8 cellular contexts compared by ENCODE assay signal in the genomic region with DNA sequence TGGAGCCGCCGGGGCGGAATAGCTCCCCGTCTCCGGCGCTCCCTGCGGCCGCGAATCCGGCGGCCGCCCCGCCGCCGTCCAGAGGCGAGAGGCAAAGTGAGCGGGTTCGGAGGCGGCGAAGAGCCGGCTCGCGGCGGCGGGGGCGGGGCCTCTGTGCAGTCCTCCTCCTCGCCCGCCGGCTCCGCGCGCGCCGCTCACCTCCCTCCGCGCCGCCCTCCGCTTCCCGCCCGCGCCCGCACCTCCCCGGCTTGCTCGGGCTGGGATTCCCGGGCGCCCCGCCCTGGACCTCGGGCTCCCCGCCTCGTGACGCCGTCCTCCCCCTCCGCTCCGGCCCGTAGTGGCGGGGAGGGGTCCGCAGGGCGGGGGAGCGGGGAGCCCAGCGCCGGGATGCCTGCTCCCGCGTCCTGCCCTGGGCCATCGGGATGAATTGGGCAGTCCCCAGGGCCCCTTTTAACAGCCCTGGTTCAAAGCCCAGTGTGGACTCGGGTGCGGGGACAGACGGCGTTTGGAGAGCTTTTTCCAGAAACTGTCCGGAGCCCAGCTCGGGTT. TPM values are rescaled to one million over a fixed set of nuclear protein-coding genes. Genes with fewer than 3 reads are reported as not detected.
DNase-seq lines count a peak whose midpoint lies in the region; ATAC-seq, FAIRE-seq and TF ChIP-seq lines count a peak whose summit lies in the region.

Gene KCNG3 (minus strand): TSS at position 98 of the 549 bp plus-strand sequence. CDS start 481 bp downstream, outside the sequence.

- DNase-seq in AG08396 (ENCODE audit: low spot score), result peak; percentile 73
- DNase-seq in GM19240 (ENCODE audit: insufficient read length, low spot score), result peak; percentile 56
- peak; percentile 70 for DNase-seq in HTR-8/SVneo (ENCODE audit: insufficient read length, low spot score)
- DNase-seq in Panc1 (ENCODE audit: low read depth, low spot score), result no peak
- peak; percentile 61 for DNase-seq in activated T-helper 9 cell treated with anti-CD3 and anti-CD28 coated beads, Interleukin-2, amount 50 U/mL, for 16 hours (ENCODE audit: low read depth)
- peak; percentile 5 for DNase-seq in foreskin melanocyte
- peak; percentile 79 to 86 (median 84) for DNase-seq in ovary
- DNase-seq in urothelium cell line (ENCODE audit: low spot score), result peak; percentile 84

- H3K27me3 ChIP-seq in Panc1 (ENCODE audit: control insufficient read depth, insufficient read depth, low read length), result no peaks in the 10 kb centered on the region
- no peaks in the 10 kb centered on the region for H3K27me3 ChIP-seq in ovary

- ATAC-seq in Panc1, result peak; percentile 93

- peak; percentile 9 for FAIRE-seq in HTR-8/SVneo (lab: Jason Lieb, UNC)
- peak; percentile 71 for FAIRE-seq in urothelium cell line (lab: Jason Lieb, UNC)

- TF ChIP-seq EP300 in ovary (IDR thresholded peaks at IDR 0.05), result no peak

- in situ Hi-C loops in Panc1 (cut with HindIII; ENCODE audit: low pct_unique_long_range_greater_than_20kb, low sequenced_read_pairs), result no loop called here

- H3K4me1 ChIP-seq in Panc1 (ENCODE audit: control insufficient read depth, insufficient read depth, low read length), result peaks cover 24% of the 10 kb centered on the region
- H3K4me1 ChIP-seq in ovary (ENCODE audit: insufficient read depth), result peaks cover 1% of the 10 kb centered on the region

- 0 to 1% (median 1%) methylated on average over 31 to 70 of the region's 70 CpGs for WGBS in ovary, 3 donors

- CTCF ChIA-PET in Panc1 (lab: Charles Lee), result interaction anchor here (0.6 to 0.9 kb wide), 4 partner anchors 16 to 115 kb away, joined by 3 to 7 read pairs (median 4); no protein-coding TSS in a partner anchor

- H3K27ac ChIP-seq in Panc1 (ENCODE audit: low read length) (peak within 1 kb of the TSS; percentile 83), ovary (peak within 1 kb of the TSS; percentile 77 to 92)

- peak; percentile 45 for TF ChIP-seq POLR2A in ovary (IDR thresholded peaks at IDR 0.05)

- H3K36me3 ChIP-seq in Panc1 (ENCODE audit: control insufficient read depth, insufficient read depth, low read length) (no peaks in the 10 kb centered on the region), ovary (no peaks in the 10 kb centered on the region)

- no TSS peak for BruUV-seq in Panc1 (replicated peaks; lab: Mats Ljungman, UMichigan)

- H3K4me3 ChIP-seq in Panc1 (ENCODE audit: low read depth in 2 of 2, low read length in 2 of 2) (peak within 1 kb of the TSS; percentile 93 to 94), ovary (peak within 1 kb of the TSS; percentile 40)

- H3K9me3 ChIP-seq in Panc1 (ENCODE audit: control insufficient read depth, insufficient read depth, low read depth, low read length) (no peaks in the 10 kb centered on the region), ovary (no peaks in the 10 kb centered on the region)

- POLR2A ChIA-PET in Panc1 (lab: Charles Lee), result interaction anchor here (0.6 to 0.7 kb wide), 3 partner anchors 155 to 351 kb away, joined by 8 to 13 read pairs (median 8); no protein-coding TSS in a partner anchor

- intact Hi-C loops in Panc1 (cut with micrococcal nuclease; ENCODE audit: unreplicated experiment), result loop anchor here (2.0 kb wide), 1 partner anchor 169 kb away; no protein-coding TSS in a partner anchor
- intact Hi-C loops in ovary (cut with DNase I), result loop anchor here in 3 of 4 donors (1.0 to 10.0 kb wide), 4 partner anchors 168 to 399 kb away; no protein-coding TSS in a partner anchor

- TF ChIP-seq CTCF in Panc1 (IDR thresholded peaks at IDR 0.05) (no peak), ovary (IDR thresholded peaks at IDR 0.05) (peak in 1 of 3 donors; percentile 28)

RNA-seq across cellular contexts. Expression of gene KCNG3, which starts in this region (rescaled TPM):
- total RNA-seq in Panc1 (2021; ENCODE audit: unreplicated experiment) (4.3 TPM), ovary (1 to 10 TPM in 6 of 7 donors, under 1 TPM in 1; 0.79 to 2.3 (median 1.6) TPM)
- 1.5 TPM for polyA plus RNA-seq in Panc1 (2012; ENCODE audit: insufficient read length)
- under 1 TPM; 0.20 to 0.44 TPM for polyA plus RNA-seq in ovary
